8 cellular contexts compared by ENCODE assay signal in the genomic region with DNA sequence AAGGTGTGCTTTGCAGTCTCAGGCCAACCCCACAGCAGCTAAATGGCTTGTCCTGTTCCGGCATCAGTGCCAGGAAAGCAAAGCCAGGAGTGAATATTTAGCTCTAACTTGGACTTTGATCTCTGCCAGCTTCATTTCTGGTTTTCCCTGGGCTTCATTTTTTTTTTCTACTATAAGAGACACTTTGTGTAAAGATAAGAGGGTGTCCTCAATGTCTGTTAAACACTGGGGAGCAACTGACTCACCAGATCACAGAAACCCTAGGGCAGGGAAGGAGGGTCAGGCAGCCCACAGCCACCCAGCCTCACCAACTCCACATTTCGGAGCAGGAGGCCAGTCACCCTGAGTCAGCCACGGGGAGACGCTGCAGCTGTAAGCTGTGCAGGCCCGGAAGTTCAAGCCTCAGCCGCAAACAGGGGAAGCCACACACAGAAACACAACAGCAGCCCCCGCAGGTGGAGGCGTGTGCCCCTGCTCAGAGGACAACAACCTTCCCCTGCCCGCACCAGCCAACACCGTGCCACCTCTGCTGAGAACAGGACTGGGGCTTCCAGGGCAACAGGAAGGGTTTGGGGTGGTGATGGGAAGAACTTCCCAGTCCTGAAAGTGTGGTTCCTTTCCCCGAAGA. TPM values are rescaled to one million over a fixed set of nuclear protein-coding genes. Genes with fewer than 3 reads are reported as not detected.
DNase-seq lines count a peak whose midpoint lies in the region; ATAC-seq and TF ChIP-seq lines count a peak whose summit lies in the region.

No MANE protein-coding gene starts in this region.

- H3K27ac Mint-ChIP-seq in CD4-positive, CD25-positive, alpha-beta regulatory T cell: no peak overlapping the region

- intact Hi-C loops in left colon (cut with DNase I, micrococcal nuclease): loop anchor here in 1 of 2 donors (10.0 kb wide), 1 partner anchor 199 kb away; the partner anchor contains the start of gene GAPDH

- DNase-seq in CD4-positive, CD25-positive, alpha-beta regulatory T cell: peak; percentile 69 to 93 (median 84)
- DNase-seq in WERI-Rb-1: peak; percentile 80
- DNase-seq in cardiac fibroblast (ENCODE audit: low read depth in 2 of 2): peak; percentile 88 to 92
- peak; percentile 80 to 88 for DNase-seq in left colon
- DNase-seq in stimulated activated CD4-positive, alpha-beta T cell treated with anti-CD3 and anti-CD28 coated beads, Interleukin-4, amount 100 ng/mL, for 24 hours: peak; percentile 89
- no peak for DNase-seq in retina

- H3K9ac ChIP-seq in HUES6 (ENCODE audit: low read length): peak overlapping the region; percentile 84

- H3K27me3 ChIP-seq in CD4-positive, CD25-positive, alpha-beta regulatory T cell (ENCODE audit: control insufficient read depth, insufficient read depth, low read length): no peaks in the 10 kb centered on the region
- H3K27me3 ChIP-seq in HUES6 (ENCODE audit: control insufficient read depth, insufficient read depth, low read length) (no peaks in the 10 kb centered on the region), WERI-Rb-1 (ENCODE audit: insufficient read depth, low read depth, severe bottlenecking) (no peaks in the 10 kb centered on the region)

- H3K4me3 Mint-ChIP-seq in CD4-positive, CD25-positive, alpha-beta regulatory T cell: no peak overlapping the region

- H3K9me3 ChIP-seq in CD4-positive, CD25-positive, alpha-beta regulatory T cell (ENCODE audit: control insufficient read depth in 2 of 2, low read length in 2 of 2): no peaks in the 10 kb centered on the region
- H3K9me3 ChIP-seq in HUES6 (ENCODE audit: control insufficient read depth, insufficient read depth, low read depth, low read length): no peaks in the 10 kb centered on the region
- H3K9me3 ChIP-seq in WERI-Rb-1 (ENCODE audit: severe bottlenecking): no peaks in the 10 kb centered on the region

- H3K4me3 ChIP-seq in CD4-positive, CD25-positive, alpha-beta regulatory T cell (ENCODE audit: low read depth, low read length): peak overlapping the region; percentile 94
- H3K4me3 ChIP-seq in HUES6 (ENCODE audit: low read depth, low read length) (peak overlapping the region; percentile 50), WERI-Rb-1 (ENCODE audit: low read depth, low read length) (peak overlapping the region; percentile 41), cardiac fibroblast (replicated peaks in 1 of 2; ENCODE audit: low read depth in 2 of 2, low read length in 2 of 2) (peak overlapping the region; percentile 39 to 47)

- peaks cover 27% of the 10 kb centered on the region for H3K36me3 Mint-ChIP-seq in CD4-positive, CD25-positive, alpha-beta regulatory T cell

- H3K4me1 Mint-ChIP-seq in CD4-positive, CD25-positive, alpha-beta regulatory T cell: peaks cover 4 to 50% (median 23%) of the 10 kb centered on the region in 4 donors

- peak; percentile 80 to 82 for ATAC-seq in CD4-positive, CD25-positive, alpha-beta regulatory T cell (ENCODE audit: low read depth in 2 of 2)
- peak; percentile 85 for ATAC-seq in GM19372 (IDR thresholded peaks at IDR 0.05; ENCODE audit: low read depth, unreplicated experiment)
- peak; percentile 46 for ATAC-seq in left colon

- peak overlapping the region; percentile 90 for H3K27ac ChIP-seq in CD4-positive, CD25-positive, alpha-beta regulatory T cell (ENCODE audit: insufficient read depth, low read length, poor library complexity, severe bottlenecking)
- peak overlapping the region; percentile 89 for H3K27ac ChIP-seq in HUES6 (ENCODE audit: low read depth, low read length)
- peak overlapping the region; percentile 64 for H3K27ac ChIP-seq in WERI-Rb-1

- TF ChIP-seq CTCF in WERI-Rb-1 (IDR thresholded peaks at IDR 0.05; ENCODE audit: low read depth, low read length) (peak; percentile 93), cardiac fibroblast (IDR thresholded peaks at IDR 0.05; ENCODE audit: low read depth, low read length) (peak; percentile 59)

- H3K4me1 ChIP-seq in CD4-positive, CD25-positive, alpha-beta regulatory T cell (ENCODE audit: control insufficient read depth, insufficient read depth, low read length, poor library complexity, severe bottlenecking): peaks cover 67% of the 10 kb centered on the region
- H3K4me1 ChIP-seq in HUES6 (ENCODE audit: control insufficient read depth, insufficient read depth, low read length): peaks cover 52% of the 10 kb centered on the region

- no peaks in the 10 kb centered on the region for H3K27me3 Mint-ChIP-seq in CD4-positive, CD25-positive, alpha-beta regulatory T cell

- no peaks in the 10 kb centered on the region for H3K9me3 Mint-ChIP-seq in CD4-positive, CD25-positive, alpha-beta regulatory T cell

- peaks cover 43% of the 10 kb centered on the region for H3K36me3 ChIP-seq in CD4-positive, CD25-positive, alpha-beta regulatory T cell (ENCODE audit: control insufficient read depth, insufficient read depth, low read length)
- peaks cover 34% of the 10 kb centered on the region for H3K36me3 ChIP-seq in HUES6 (ENCODE audit: control insufficient read depth, insufficient read depth, low read length)
- H3K36me3 ChIP-seq in WERI-Rb-1: peaks cover 8% of the 10 kb centered on the region

RNA-seq across cellular contexts. Expression of gene TNFRSF1A, which starts 6.3 kb away (rescaled TPM):
- total RNA-seq in CD4-positive, CD25-positive, alpha-beta regulatory T cell: 38.5 TPM
- 10 to 100 TPM; 25.6 to 39.5 (median 31.0) TPM for polyA plus RNA-seq in CD4-positive, CD25-positive, alpha-beta regulatory T cell
- 100 to 1,000 TPM; 140 to 170 TPM for total RNA-seq in left colon

RNA-seq across cellular contexts. Expression of gene PLEKHG6, which starts 25.1 kb away (rescaled TPM):
- total RNA-seq in CD4-positive, CD25-positive, alpha-beta regulatory T cell: not detected
- under 1 TPM in 3 of 4 donors, not detected in 1; 0.31 to 0.62 (median 0.37) TPM for polyA plus RNA-seq in CD4-positive, CD25-positive, alpha-beta regulatory T cell
- 100 to 1,000 TPM; 140 to 147 TPM for total RNA-seq in left colon

RNA-seq across cellular contexts. Expression of gene SCNN1A, which starts 39.8 kb away (rescaled TPM):
- total RNA-seq in CD4-positive, CD25-positive, alpha-beta regulatory T cell: 0.86 TPM
- under 1 TPM; 0.09 to 0.60 (median 0.22) TPM for polyA plus RNA-seq in CD4-positive, CD25-positive, alpha-beta regulatory T cell
- total RNA-seq in left colon: 100 to 1,000 TPM; 289 to 459 TPM

RNA-seq across cellular contexts. Expression of gene LTBR, which starts 48.4 kb away (rescaled TPM):
- not detected for total RNA-seq in CD4-positive, CD25-positive, alpha-beta regulatory T cell
- under 1 TPM in 1 of 4 donors, not detected in 3; 0.35 TPM for polyA plus RNA-seq in CD4-positive, CD25-positive, alpha-beta regulatory T cell
- 100 to 1,000 TPM; 120 to 129 TPM for total RNA-seq in left colon

Comparison
In these comparisons a context has a peak if more than half of its experiments do, and no peak if none do; other contexts are left out.
1. H3K4me3 ChIP-seq: peak in every context shown above with its lines; median percentile 94 in CD4-positive, CD25-positive, alpha-beta regulatory T cell; 50 in HUES6; 43 in cardiac fibroblast; 41 in WERI-Rb-1.
2. RNA of gene PLEKHG6, which starts 25.1 kb away (total RNA-seq): 140 to 147 TPM in left colon; not detected in CD4-positive, CD25-positive, alpha-beta regulatory T cell (single experiment); every median in the first group is over 100 times any median in the second.
3. RNA of gene SCNN1A, which starts 39.8 kb away (total RNA-seq): 289 to 459 TPM in left colon; 0.86 TPM in CD4-positive, CD25-positive, alpha-beta regulatory T cell (single experiment); every median in the first group is over 100 times any median in the second.
4. Peak in every context shown above with its lines, with median percentiles within 50 percentile points of each other: ATAC-seq and H3K27ac ChIP-seq.